ENCODE assay signal across 9 cellular contexts in genomic region chr12:110689002-110689600, GRCh38. TPM values are rescaled to one million over a fixed set of nuclear protein-coding genes. Genes with fewer than 3 reads are reported as not detected.
A peak's percentile ranks its signal among the peaks of the same experiment; 100 is the strongest.
DNase-seq lines count a peak whose midpoint lies in the region; ATAC-seq and TF ChIP-seq lines count a peak whose summit lies in the region.
"Had no signal": no experiment of that assay in that cellular context is flagged by ENCODE, and none has a peak within 500 bp of the region (broad histone marks: within the 10 kb centered on the region; RNA-seq: fewer than 3 reads in every experiment).

HVCN1 (minus strand) TSS chr12:110689115; CDS start chr12:110683245, 5,870 bp downstream.

- ATAC-seq in GM19035 (IDR thresholded peaks at IDR 0.05; ENCODE audit: unreplicated experiment) (peak; percentile 34), HG03521 (IDR thresholded peaks at IDR 0.05; ENCODE audit: unreplicated experiment) (peak; percentile 35)

- intact Hi-C loops in activated CD4-positive, alpha-beta memory T cell treated with anti-CD3 and anti-CD28 coated beads for 36 hours (cut with micrococcal nuclease) = no loop called here

- peak; percentile 59 for DNase-seq in activated CD4-positive, alpha-beta memory T cell treated with anti-CD3 and anti-CD28 coated beads for 36 hours
- peak; percentile 17 for DNase-seq in epithelial cell of esophagus (ENCODE audit: low read depth)
- peak; percentile 28 for DNase-seq in myocyte (ENCODE audit: low read depth)
- DNase-seq in substantia nigra (lab: John Stamatoyannopoulos, UW) = peak in 30 of 49 donors; percentile 10 to 64 (median 38)
- no peak for DNase-seq in pons (ENCODE audit: low spot score)
- DNase-seq in SHP77 treated with DMSO at 0.1 percent for 48 hours (lab: John Stamatoyannopoulos, UW) = no peak

- H3K27ac Mint-ChIP-seq in activated CD4-positive, alpha-beta memory T cell treated with anti-CD3 and anti-CD28 coated beads for 36 hours = peak within 1 kb of the TSS; percentile 61

- CTCF ChIA-PET in activated CD4-positive, alpha-beta memory T cell treated with anti-CD3 and anti-CD28 coated beads for 36 hours (lab: Charles Lee) = no interaction called here

- no peaks in the 10 kb centered on the region for H3K27me3 Mint-ChIP-seq in activated CD4-positive, alpha-beta memory T cell treated with anti-CD3 and anti-CD28 coated beads for 36 hours

- POLR2A ChIA-PET in activated CD4-positive, alpha-beta memory T cell treated with anti-CD3 and anti-CD28 coated beads for 36 hours (lab: Charles Lee) = no interaction called here

- no peak for TF ChIP-seq CTCF in epithelial cell of esophagus (IDR thresholded peaks at IDR 0.05; ENCODE audit: insufficient read depth, low read depth, low read length, missing control alignments)

- peaks cover 23% of the 10 kb centered on the region for H3K4me1 Mint-ChIP-seq in activated CD4-positive, alpha-beta memory T cell treated with anti-CD3 and anti-CD28 coated beads for 36 hours (ENCODE audit: low read depth)

- no peaks in the 10 kb centered on the region for H3K36me3 Mint-ChIP-seq in activated CD4-positive, alpha-beta memory T cell treated with anti-CD3 and anti-CD28 coated beads for 36 hours

- peak within 1 kb of the TSS; percentile 76 for H3K4me3 Mint-ChIP-seq in activated CD4-positive, alpha-beta memory T cell treated with anti-CD3 and anti-CD28 coated beads for 36 hours

- no peaks in the 10 kb centered on the region for H3K9me3 Mint-ChIP-seq in activated CD4-positive, alpha-beta memory T cell treated with anti-CD3 and anti-CD28 coated beads for 36 hours

- H3K4me3 ChIP-seq in epithelial cell of esophagus (ENCODE audit: low read length) = peak within 1 kb of the TSS; percentile 39

- peak within 1 kb of the TSS; percentile 45 for H3K27ac ChIP-seq in substantia nigra (ENCODE audit: low read depth, low read length, poor library complexity, severe bottlenecking)
- H3K27ac ChIP-seq: epithelial cell of prostate had no signal

RNA-seq across cellular contexts. Expression of gene HVCN1, which starts in this region (rescaled TPM):
- total RNA-seq in activated CD4-positive, alpha-beta memory T cell treated with anti-CD3 and anti-CD28 coated beads for 36 hours = 1 to 10 TPM; 4.0 to 4.1 TPM
- total RNA-seq in myocyte = 3.2 and 3.9 TPM in 2 replicates
- polyA plus RNA-seq in myocyte (2012) = 2.7 TPM

Comparison
In these comparisons a context has a peak if more than half of its experiments do, and no peak if none do; other contexts are left out.
1. DNase-seq: peak in activated CD4-positive, alpha-beta memory T cell treated with anti-CD3 and anti-CD28 coated beads for 36 hours (single experiment), epithelial cell of esophagus (single experiment), myocyte (single experiment) and substantia nigra (30 of 49); none in pons (single experiment) and SHP77 treated with DMSO at 0.1 percent for 48 hours (single experiment).